ENCODE assay signal across 2 cellular contexts in genomic region chr5:96652769-96653455, GRCh38.
TF ChIP-seq lines count a peak whose summit lies in the region.

No MANE protein-coding gene starts in this region.

TF ChIP-seq in GM23338, 12 proteins besides CTCF, POLR2A, EP300 and RAD21:
- TF ChIP-seq ZNF462 (CRISPR knock-in tag; IDR thresholded peaks at IDR 0.05) (0 out of 2 replicates have a peak, but pooled peaks have one; percentile 43), ZNF114 (CRISPR knock-in tag; IDR thresholded peaks at IDR 0.05) (no peak)
TF ChIP-seq in GM23338: peak in this region for 1.

TF ChIP-seq in H1, 55 proteins besides CTCF, POLR2A, EP300 and RAD21:
- TF ChIP-seq TAF7 (optimal IDR thresholded peaks at IDR 0.05; ENCODE audit: borderline replicate concordance, low read depth, low read length), result no peak
- no peak for TF ChIP-seq SP2 (IDR thresholded peaks at IDR 0.05; ENCODE audit: low read length)
- TF ChIP-seq YY1 (IDR thresholded peaks at IDR 0.05; ENCODE audit: low read depth, low read length), result no peak
- no peak for TF ChIP-seq KDM4A (IDR thresholded peaks at IDR 0.05; ENCODE audit: low read depth, low read length, severe bottlenecking)
- peak; percentile 35 for TF ChIP-seq NANOG (IDR thresholded peaks at IDR 0.05; ENCODE audit: insufficient read depth, low read depth, low read length, poor library complexity, severe bottlenecking)
- TF ChIP-seq RFX5 (IDR thresholded peaks at IDR 0.05; ENCODE audit: borderline replicate concordance, low read depth, low read length), result no peak
- no peak for TF ChIP-seq SRF (IDR thresholded peaks at IDR 0.05; ENCODE audit: low read depth, low read length)
- no peak for TF ChIP-seq TCF12 (IDR thresholded peaks at IDR 0.05; ENCODE audit: low read depth, low read length)
